ENCODE assay signal across 8 cellular contexts in genomic region chr22:37953437-37954179, GRCh38. TPM values are rescaled to one million over a fixed set of nuclear protein-coding genes. Genes with fewer than 3 reads are reported as not detected.
DNase-seq lines count a peak whose midpoint lies in the region; ATAC-seq and TF ChIP-seq lines count a peak whose summit lies in the region.

Gene C22orf23, minus strand, starts transcription at chr22:37953601. Its CDS starts 452 bp downstream, at chr22:37953149.
Gene POLR2F, plus strand, starts transcription at chr22:37953699. Its CDS starts 89 bp downstream, at chr22:37953788.

- ATAC-seq in CD4-positive, alpha-beta T cell (ENCODE audit: poor library complexity), result peak; percentile 96
- ATAC-seq in GM19397 (IDR thresholded peaks at IDR 0.05; ENCODE audit: unreplicated experiment) (peak; percentile 83), HG03571 (IDR thresholded peaks at IDR 0.05; ENCODE audit: unreplicated experiment) (peak; percentile 83)

- no peaks in the 10 kb centered on the region for H3K9me3 Mint-ChIP-seq in CD4-positive, alpha-beta T cell

- peak within 1 kb of the TSS; percentile 41 for H3K27ac ChIP-seq in CD4-positive, alpha-beta T cell (ENCODE audit: low read depth, low read length)
- H3K27ac ChIP-seq in liver (ENCODE audit: low read depth in 1 of 2, low read length in 2 of 2), result peak within 1 kb of the TSS; percentile 40 to 67

- peak within 1 kb of the TSS; percentile 100 for H3K4me3 Mint-ChIP-seq in CD4-positive, alpha-beta T cell

- peaks cover 5% of the 10 kb centered on the region for H3K27me3 ChIP-seq in CD4-positive, alpha-beta T cell (ENCODE audit: control insufficient read depth, insufficient read depth, low read length)
- no peaks in the 10 kb centered on the region for H3K27me3 ChIP-seq in liver (ENCODE audit: control insufficient read depth in 4 of 4, insufficient read depth in 4 of 4, low read length in 3 of 4)

- H3K4me1 ChIP-seq in liver (ENCODE audit: control insufficient read depth in 4 of 4, insufficient read depth in 4 of 4, low read length in 3 of 4), result peaks cover 5 to 44% (median 33%) of the 10 kb centered on the region in 4 donors

- H3K36me3 Mint-ChIP-seq in CD4-positive, alpha-beta T cell (ENCODE audit: low read depth), result peaks cover 42% of the 10 kb centered on the region

- under 1% methylated on average over 52 of the region's 52 CpGs for WGBS in liver

- H3K9me3 ChIP-seq in CD4-positive, alpha-beta T cell (ENCODE audit: control insufficient read depth, low read length), result no peaks in the 10 kb centered on the region
- H3K9me3 ChIP-seq in liver (ENCODE audit: control insufficient read depth in 4 of 4, low read length in 3 of 4), result no peaks in the 10 kb centered on the region

- peak within 1 kb of the TSS; percentile 72 to 88 (median 78) for H3K4me3 ChIP-seq in liver (ENCODE audit: low read depth in 1 of 3, low read length in 3 of 3)

- H3K4me1 Mint-ChIP-seq in CD4-positive, alpha-beta T cell (ENCODE audit: low read depth), result peaks cover 50% of the 10 kb centered on the region

- H3K27ac Mint-ChIP-seq in CD4-positive, alpha-beta T cell, result peak within 1 kb of the TSS; percentile 92

- TF ChIP-seq CTCF in CD4-positive, alpha-beta T cell (IDR thresholded peaks at IDR 0.05), result no peak
- TF ChIP-seq CTCF in liver (IDR thresholded peaks at IDR 0.05; ENCODE audit: low read depth, low read length, missing input control), result no peak

- no peak for TF ChIP-seq RAD21 in liver (IDR thresholded peaks at IDR 0.05)

- peaks cover 0 to 18% (median 6%) of the 10 kb centered on the region in 4 donors for H3K36me3 ChIP-seq in liver (ENCODE audit: control insufficient read depth in 4 of 4, insufficient read depth in 3 of 4, low read depth in 1 of 4, low read length in 3 of 4)

- intact Hi-C loops in CD4-positive, alpha-beta T cell (cut with DNase I, micrococcal nuclease), result loop anchor here in 1 of 2 experiments (5.0 kb wide), 3 partner anchors 46 to 146 kb away; partner anchors contain the start of genes EIF3L, GCAT and MICALL1

- H3K9ac ChIP-seq in liver (ENCODE audit: low read depth in 1 of 2, low read length in 2 of 2), result peak within 1 kb of the TSS; percentile 68 to 79

- DNase-seq in CD4-positive, alpha-beta T cell, result peak; percentile 91 to 97 (median 96)
- DNase-seq in NCI-H774 (lab: John Stamatoyannopoulos, UW) (peak; percentile 81), dermis microvascular lymphatic vessel endothelial cell (ENCODE audit: low read depth in 2 of 2) (peak; percentile 93 to 95)
- DNase-seq in activated CD4-positive, alpha-beta T cell treated with anti-CD3 and anti-CD28 coated beads, Interleukin-2, amount 50 U/mL, for 48 hours, result peak; percentile 96
- peak; percentile 96 for DNase-seq in stimulated activated CD4-positive, alpha-beta T cell treated with anti-CD3 and anti-CD28 coated beads, Interleukin-4, amount 100 ng/mL, for 1 hour

- POLR2A ChIA-PET in CD4-positive, alpha-beta T cell (lab: Charles Lee), result interaction anchor here (0.6 to 1.4 kb wide), 12 partner anchors 9 to 267 kb away, joined by 3 to 10 read pairs (median 3); partner anchors contain the start of genes ANKRD54, GCAT, MICALL1 and NOL12

- CTCF ChIA-PET in CD4-positive, alpha-beta T cell (lab: Charles Lee), result interaction anchor here (0.6 to 1.7 kb wide), 4 partner anchors 12 to 544 kb away, joined by 4 to 7 read pairs (median 5); no protein-coding TSS in a partner anchor

- peaks cover 19% of the 10 kb centered on the region for H3K27me3 Mint-ChIP-seq in CD4-positive, alpha-beta T cell

TF ChIP-seq in liver, 16 proteins besides CTCF, POLR2A, EP300 and RAD21:
- TF ChIP-seq RXRA (IDR thresholded peaks at IDR 0.05), result peak in 1 of 2 donors; percentile 3
- TF ChIP-seq FOXA2 (IDR thresholded peaks at IDR 0.05), result no peak
- no peak for TF ChIP-seq REST (IDR thresholded peaks at IDR 0.05)
- TF ChIP-seq HNF4A (conservative IDR thresholded peaks at IDR 0.05), result no peak
- TF ChIP-seq TAF1 (conservative IDR thresholded peaks at IDR 0.05), result no peak
- no peak for TF ChIP-seq EGR1 (IDR thresholded peaks at IDR 0.05; ENCODE audit: low read depth in 2 of 2)
- TF ChIP-seq MAX (IDR thresholded peaks at IDR 0.05), result no peak
- no peak for TF ChIP-seq FOXA1 (IDR thresholded peaks at IDR 0.05)
- TF ChIP-seq, protein P1, sequence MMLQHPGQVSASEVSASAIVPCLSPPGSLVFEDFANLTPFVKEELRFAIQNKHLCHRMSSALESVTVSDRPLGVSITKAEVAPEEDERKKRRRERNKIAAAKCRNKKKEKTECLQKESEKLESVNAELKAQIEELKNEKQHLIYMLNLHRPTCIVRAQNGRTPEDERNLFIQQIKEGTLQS (IDR thresholded peaks at IDR 0.05), result no peak
- no peak for TF ChIP-seq SP1 (IDR thresholded peaks at IDR 0.05)
- no peak for TF ChIP-seq ZBTB33 (IDR thresholded peaks at IDR 0.05)
- TF ChIP-seq JUND (IDR thresholded peaks at IDR 0.05), result no peak
- peak; percentile 18 for TF ChIP-seq YY1 (IDR thresholded peaks at IDR 0.05)
- TF ChIP-seq HNF4G (IDR thresholded peaks at IDR 0.05), result no peak
- peak in 1 of 2 donors; percentile 89 for TF ChIP-seq GABPA (IDR thresholded peaks at IDR 0.05 in 1 of 2, conservative IDR thresholded peaks at IDR 0.05 in 1 of 2)

RNA-seq across cellular contexts. Expression of gene C22orf23, which starts in this region (rescaled TPM):
- not detected for total RNA-seq in CD4-positive, alpha-beta T cell
- under 0.01 and 0.13 TPM in 2 replicates for total RNA-seq in dermis microvascular lymphatic vessel endothelial cell
- not detected for total RNA-seq in liver
- under 1 TPM in 1 of 2 donors, not detected in 1; 0.02 TPM for polyA plus RNA-seq in liver

RNA-seq across cellular contexts. Expression of gene POLR2F, which starts in this region (rescaled TPM):
- total RNA-seq in CD4-positive, alpha-beta T cell, result 10 to 100 TPM; 20.2 to 21.1 TPM
- total RNA-seq in dermis microvascular lymphatic vessel endothelial cell, result 38.8 and 44.9 TPM in 2 replicates
- total RNA-seq in liver, result 10 to 100 TPM; 21.4 to 27.9 TPM
- polyA plus RNA-seq in liver, result 100 to 1,000 TPM in 1 of 2 donors, 10 to 100 TPM in 1; 84.7 to 152 TPM

Comparison
In these comparisons a context has a peak if more than half of its experiments do, and no peak if none do; other contexts are left out.
1. Peak in every context shown above with its lines: DNase-seq, ATAC-seq, H3K4me3 ChIP-seq and H3K27ac ChIP-seq.